In the genomic region with DNA sequence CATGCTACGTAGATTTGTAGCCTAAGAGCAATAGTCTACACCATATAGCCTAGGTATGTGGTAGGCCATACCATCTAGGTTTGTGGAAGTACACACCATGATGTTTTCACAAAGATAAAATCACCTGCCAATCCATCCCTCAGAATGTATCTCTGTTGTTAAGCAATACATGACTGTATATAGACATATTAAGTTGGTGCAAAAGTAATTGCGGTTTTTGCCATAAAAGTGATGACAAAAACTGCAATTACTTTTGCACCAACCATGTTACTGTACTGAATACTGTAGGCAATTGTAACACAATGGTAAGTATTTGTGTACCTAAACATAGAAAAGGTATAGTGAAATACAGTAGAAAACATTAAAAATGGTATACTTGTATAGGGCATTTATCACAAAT, we compare ENCODE assay signal across 2 cellular contexts.
TF ChIP-seq lines count a peak whose summit lies in the region.

No MANE protein-coding gene starts in this region.

TF ChIP-seq in HepG2, 621 proteins besides CTCF, POLR2A, EP300 and RAD21:
- no peak for TF ChIP-seq U2AF2 (IDR thresholded peaks at IDR 0.05; ENCODE audit: low read depth, low read length)
- no peak for TF ChIP-seq ZFP36 (IDR thresholded peaks at IDR 0.05; ENCODE audit: borderline replicate concordance, low read depth, low read length, partially characterized antibody)
- no peak for TF ChIP-seq ARHGAP35 (CRISPR knock-in tag; IDR thresholded peaks at IDR 0.05; ENCODE audit: borderline replicate concordance)
- TF ChIP-seq ZBTB40 (IDR thresholded peaks at IDR 0.05): peak; percentile 29; the same call in 1 of the 2 replicates
- TF ChIP-seq ZBTB40 (CRISPR knock-in tag; IDR thresholded peaks at IDR 0.05): no peak
- TF ChIP-seq ZNF749 (CRISPR knock-in tag; IDR thresholded peaks at IDR 0.05; ENCODE audit: borderline replicate concordance): no peak

TF ChIP-seq in K562, 482 proteins besides CTCF, POLR2A, EP300 and RAD21:
- TF ChIP-seq DLX4 (CRISPR knock-in tag; IDR thresholded peaks at IDR 0.05) (no peak), SMAD4 (CRISPR knock-in tag; conservative IDR thresholded peaks at IDR 0.05) (no peak), ZNF589 (CRISPR knock-in tag; IDR thresholded peaks at IDR 0.05; ENCODE audit: low read depth) (no peak), ZBTB40 (IDR thresholded peaks at IDR 0.05) (0 out of 2 replicates have a peak, but pooled peaks have one; percentile 23), ZBTB40 (CRISPR knock-in tag; IDR thresholded peaks at IDR 0.05) (no peak), EZH2 (IDR thresholded peaks at IDR 0.05; ENCODE audit: borderline replicate concordance, low read depth, low read length) (no peak), ZNF184 (CRISPR knock-in tag; IDR thresholded peaks at IDR 0.05) (no peak)
